Comparison of ENCODE assay signal across 16 cellular contexts in the genomic region with DNA sequence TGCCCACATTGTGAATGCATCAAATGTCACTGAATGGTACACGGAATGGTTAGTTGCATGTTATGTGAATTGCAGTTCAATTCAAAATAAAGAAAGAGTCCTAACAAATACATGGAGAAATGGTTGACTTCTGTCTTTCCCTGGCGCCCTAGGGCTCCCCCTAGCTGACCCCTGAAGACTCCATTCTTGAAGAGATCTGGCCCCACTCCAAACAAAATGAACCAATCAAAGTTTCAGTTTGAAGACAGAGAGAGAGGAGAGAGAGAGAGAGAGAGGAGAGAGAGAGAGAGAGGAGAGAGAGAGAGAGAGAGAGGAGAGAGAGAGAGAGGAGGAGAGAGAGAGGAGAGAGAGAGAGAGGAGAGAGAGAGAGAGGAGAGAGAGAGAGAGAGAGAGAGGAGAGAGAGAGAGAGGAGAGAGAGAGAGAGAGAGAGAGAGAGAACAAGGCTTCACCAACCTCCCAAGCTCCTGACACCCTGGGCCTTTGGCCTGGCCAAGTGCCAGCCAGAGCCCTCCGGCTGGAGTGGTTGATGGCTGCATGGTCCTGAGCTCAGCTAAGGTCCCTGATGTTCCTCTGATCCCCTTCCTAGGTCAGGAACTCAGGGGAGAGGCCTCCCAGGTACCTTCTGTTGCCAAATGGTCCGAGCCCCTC.
DNase-seq lines count a peak whose midpoint lies in the region; ATAC-seq lines count a peak whose summit lies in the region.
"Had no signal": no experiment of that assay in that cellular context is flagged by ENCODE, and none has a peak within 500 bp of the region (broad histone marks: within the 10 kb centered on the region; RNA-seq: fewer than 3 reads in every experiment).

No MANE protein-coding gene starts in this region.

- DNase-seq in NCI-H2171 treated with DMSO at 0.1 percent for 48 hours (lab: John Stamatoyannopoulos, UW): peak; percentile 28
- DNase-seq in NCI-H2171 (lab: John Stamatoyannopoulos, UW): no peak
- DNase-seq in Kasumi-1 (lab: John Stamatoyannopoulos, UW): peak; percentile 7 to 9
- peak; percentile 24 for DNase-seq in SK-N-DZ (ENCODE audit: low spot score)
- peak; percentile 5 for DNase-seq in iris pigment epithelial cell (ENCODE audit: low read depth)
- DNase-seq in NCI-H226: no peak
- DNase-seq: activated CD4-positive, CD25-positive, alpha-beta regulatory T cell treated with anti-CD3 and anti-CD28 coated beads, Interleukin-2, amount 50 U/mL, for 72 hours; activated T-cell treated with anti-CD3 and anti-CD28 coated beads, Interleukin-2, amount 50 U/mL, for 4 hours; amniotic stem cell; dorsolateral prefrontal cortex; kidney; SK-N-SH; stimulated activated CD4-positive, alpha-beta T cell treated with anti-CD3 and anti-CD28 coated beads, Interleukin-2, amount 100 ng/mL, for 24 hours; stimulated activated naive B cell treated with anti-CD40 and anti-IgM and Interleukin-4, amounts not matched to agents 10 μg/mL and 1 μg/mL and 100 μg/mL, for 72 hours had no signal

- ATAC-seq in HG02840 (IDR thresholded peaks at IDR 0.05; ENCODE audit: low FRiP score, unreplicated experiment): no peak
- ATAC-seq in GM18511 (IDR thresholded peaks at IDR 0.05; ENCODE audit: unreplicated experiment): no peak
- ATAC-seq: activated T-cell treated with anti-CD3 and anti-CD28 coated beads, Interleukin-2, amount 50 U/mL, for 4 hours; stimulated activated naive B cell treated with anti-CD40 and anti-IgM and Interleukin-4, amounts not matched to agents 10 μg/mL and 1 μg/mL and 100 μg/mL, for 72 hours had no signal

Comparison
In these comparisons a context has a peak if more than half of its experiments do, and no peak if none do; other contexts are left out.
1. DNase-seq: peak in NCI-H2171 treated with DMSO at 0.1 percent for 48 hours (single experiment), Kasumi-1 (2 of 2), SK-N-DZ (single experiment) and iris pigment epithelial cell (single experiment); none in NCI-H2171 (single experiment) and NCI-H226 (single experiment).